ENCODE assay signal across 9 cellular contexts in genomic region chrX:16185725-16186136, GRCh38. TPM values are rescaled to one million over a fixed set of nuclear protein-coding genes. Genes with fewer than 3 reads are reported as not detected.
A peak's percentile ranks its signal among the peaks of the same experiment; 100 is the strongest.
DNase-seq lines count a peak whose midpoint lies in the region; ATAC-seq and TF ChIP-seq lines count a peak whose summit lies in the region.
"Had no signal": no experiment of that assay in that cellular context is flagged by ENCODE, and none has a peak within 500 bp of the region (broad histone marks: within the 10 kb centered on the region; RNA-seq: fewer than 3 reads in every experiment).

No MANE protein-coding gene starts in this region.

- no peaks in the 10 kb centered on the region for H3K4me1 ChIP-seq in breast epithelium
- H3K4me1 ChIP-seq in iPS-20b (ENCODE audit: insufficient read depth, low read length) = peaks cover 21% of the 10 kb centered on the region; the same call in 1 of the 2 replicates
- no peaks in the 10 kb centered on the region for H3K4me1 ChIP-seq in neuronal stem cell (ENCODE audit: control insufficient read depth in 2 of 2, insufficient read depth in 1 of 2, low read depth in 1 of 2, low read length in 2 of 2)
- H3K4me1 ChIP-seq: adrenal gland had no signal

- peaks cover 27% of the 10 kb centered on the region for H3K27me3 Mint-ChIP-seq in MCF 10A (ENCODE audit: insufficient read depth, unreplicated experiment)

- H2BK5ac ChIP-seq in neuronal stem cell (ENCODE audit: low read length) = no peak overlapping the region

- H3K36me3 ChIP-seq in breast epithelium (no peaks in the 10 kb centered on the region), iPS-20b (ENCODE audit: insufficient read depth, low read depth, low read length) (no peaks in the 10 kb centered on the region), neuronal stem cell (replicated peaks in 1 of 2; ENCODE audit: control insufficient read depth in 2 of 2, insufficient read depth in 2 of 2, low read length in 2 of 2) (no peaks in the 10 kb centered on the region)
- H3K36me3 ChIP-seq: adrenal gland had no signal

- H2AFZ ChIP-seq in neuronal stem cell (ENCODE audit: low read length) = no peak overlapping the region

- no peak for TF ChIP-seq CTCF in MCF 10A (IDR thresholded peaks at IDR 0.05; ENCODE audit: unreplicated experiment)
- TF ChIP-seq CTCF in breast epithelium (IDR thresholded peaks at IDR 0.05) = no peak
- TF ChIP-seq CTCF in lower leg skin (IDR thresholded peaks at IDR 0.05) = no peak

- H3K27ac Mint-ChIP-seq in MCF 10A (ENCODE audit: low read depth, unreplicated experiment) = no peak overlapping the region

- H3K9me3 Mint-ChIP-seq in MCF 10A (ENCODE audit: unreplicated experiment) = no peaks in the 10 kb centered on the region

- no peak overlapping the region for H3K27ac ChIP-seq in breast epithelium
- H3K27ac ChIP-seq in iPS-20b (ENCODE audit: low read length) = no peak overlapping the region
- H3K27ac ChIP-seq in neuronal stem cell (replicated peaks; ENCODE audit: low read length) = no peak overlapping the region
- H3K27ac ChIP-seq: adrenal gland had no signal

- no peak overlapping the region for H3K18ac ChIP-seq in neuronal stem cell (ENCODE audit: low read length)

- H3K79me1 ChIP-seq in neuronal stem cell (ENCODE audit: low read depth, low read length) = no peaks in the 10 kb centered on the region

- intact Hi-C loops in MCF 10A (cut with micrococcal nuclease) (no loop called here), breast epithelium (cut with DNase I; ENCODE audit: low total_unique reads) (no loop called here), lower leg skin (cut with DNase I; ENCODE audit: low total_unique reads) (no loop called here)

- no peak overlapping the region for H2BK12ac ChIP-seq in neuronal stem cell (ENCODE audit: low read length)

- POLR2A ChIA-PET in MCF 10A (lab: Yijun Ruan, JAX) = no interaction called here

- no peak for TF ChIP-seq POLR2A in breast epithelium (IDR thresholded peaks at IDR 0.05)
- TF ChIP-seq POLR2A in lower leg skin (IDR thresholded peaks at IDR 0.05) = no peak

- no peak overlapping the region for H3K4ac ChIP-seq in neuronal stem cell (ENCODE audit: low read length)

- H2AK5ac ChIP-seq in neuronal stem cell (ENCODE audit: low read depth, low read length) = no peak overlapping the region

- H2BK15ac ChIP-seq in neuronal stem cell (ENCODE audit: low read length) = no peak overlapping the region

- peak; percentile 89 for ATAC-seq in HG03039 (IDR thresholded peaks at IDR 0.05; ENCODE audit: unreplicated experiment)

- H3K36me3 Mint-ChIP-seq in MCF 10A (ENCODE audit: insufficient read depth, unreplicated experiment) = no peaks in the 10 kb centered on the region

- H4K91ac ChIP-seq in neuronal stem cell (ENCODE audit: low read depth, low read length, poor library complexity) = no peak overlapping the region

- H3K9ac ChIP-seq in iPS-20b (ENCODE audit: low read depth, low read length) (peak overlapping the region; percentile 52; the same call in 1 of the 2 replicates), neuronal stem cell (ENCODE audit: low read depth, low read length, poor library complexity) (no peak overlapping the region)

- H3K4me2 ChIP-seq in neuronal stem cell (ENCODE audit: insufficient read depth, low read length, poor library complexity, severe bottlenecking) = no peak overlapping the region

- no peak overlapping the region for H3K4me3 Mint-ChIP-seq in MCF 10A (ENCODE audit: unreplicated experiment)

- peaks cover 6% of the 10 kb centered on the region for H3K4me1 Mint-ChIP-seq in MCF 10A (ENCODE audit: insufficient read depth, unreplicated experiment)

- CTCF ChIA-PET in MCF 10A (lab: Yijun Ruan, JAX) = no interaction called here

- DNase-seq in MCF 10A (ENCODE audit: unreplicated experiment) (peak; percentile 65), breast epithelium (ENCODE audit: low spot score in 2 of 2) (no peak), RPMI7951 (ENCODE audit: low read depth) (peak; percentile 94), lower leg skin (ENCODE audit: low spot score in 2 of 2) (no peak), NCI-H128 (lab: John Stamatoyannopoulos, UW; ENCODE audit: unreplicated experiment) (no peak), neuronal stem cell (ENCODE audit: low spot score) (no peak)

- no peak overlapping the region for H3K23ac ChIP-seq in neuronal stem cell (ENCODE audit: low read depth, low read length, poor library complexity)

- whole genome bisulfite sequencing in lower leg skin, 2 donors = 38 to 39% methylated on average over 2 of the region's 2 CpGs
- no CpG with 5 or more reads among the region's 2 CpGs for WGBS in neuronal stem cell (ENCODE audit: extremely low coverage in 2 of 2, insufficient read length in 2 of 2, insufficient replicate concordance in 1 of 2), 2 donors

- no peak overlapping the region for H2BK120ac ChIP-seq in neuronal stem cell (ENCODE audit: low read depth, low read length)

- no TSS peak for BruUV-seq in MCF 10A (replicated peaks; lab: Mats Ljungman, UMichigan)

- H3K14ac ChIP-seq in neuronal stem cell (ENCODE audit: low read length) = no peak overlapping the region

- H3K27me3 ChIP-seq in breast epithelium (peaks cover 0 to 21% of the 10 kb centered on the region in 2 donors), iPS-20b (ENCODE audit: insufficient read depth, low read length) (no peaks in the 10 kb centered on the region), neuronal stem cell (ENCODE audit: control insufficient read depth in 3 of 3, insufficient read depth in 3 of 3, low read depth in 1 of 3, low read length in 3 of 3) (peaks cover 0 to 12% (median 0%) of the 10 kb centered on the region in 3 experiments)

- H3K4me3 ChIP-seq in breast epithelium (no peak overlapping the region), iPS-20b (ENCODE audit: low read length) (no peak overlapping the region), lower leg skin (ENCODE audit: low read depth, poor library complexity, severe bottlenecking) (no peak overlapping the region), neuronal stem cell (ENCODE audit: low read length in 2 of 2) (no peak overlapping the region)
- H3K4me3 ChIP-seq: adrenal gland had no signal

- H4K8ac ChIP-seq in neuronal stem cell (ENCODE audit: low read depth, low read length) = no peak overlapping the region

- H3K9me3 ChIP-seq in breast epithelium (no peaks in the 10 kb centered on the region), iPS-20b (ENCODE audit: insufficient read depth, low read depth, low read length) (no peaks in the 10 kb centered on the region), neuronal stem cell (replicated peaks in 1 of 2; ENCODE audit: control insufficient read depth in 2 of 2, insufficient read depth in 1 of 2, low read depth in 1 of 2, low read length in 2 of 2) (no peaks in the 10 kb centered on the region)
- H3K9me3 ChIP-seq: adrenal gland had no signal

RNA-seq across cellular contexts. Expression of gene MAGEB17, which starts 18.4 kb away (rescaled TPM):
- total RNA-seq in MCF 10A (2022) = not detected in 2 replicates
- total RNA-seq in breast epithelium = under 1 TPM in 2 of 3 donors, not detected in 1; 0.33 to 0.44 TPM
- total RNA-seq in RPMI7951 (2014; rRNA removed; shearing (Covaris generic)) = not detected in 2 replicates
- total RNA-seq in lower leg skin = not detected
- polyA plus RNA-seq in neuronal stem cell (2013, experiment 1 of 2) = not detected
- polyA plus RNA-seq in neuronal stem cell (2013, experiment 2 of 2) = not detected
- total RNA-seq: adrenal gland had no signal

Comparison
In these comparisons a context has a peak if more than half of its experiments do, and no peak if none do; other contexts are left out.
1. DNase-seq: peak in MCF 10A (single experiment) and RPMI7951 (single experiment); none in breast epithelium (0 of 2), lower leg skin (0 of 2), NCI-H128 (single experiment) and neuronal stem cell (single experiment).